ENCODE assay signal across 4 cellular contexts in genomic region chr15:40962317-40962716, GRCh38. TPM values are rescaled to one million over a fixed set of nuclear protein-coding genes. Genes with fewer than 3 reads are reported as not detected.
"Had no signal": no experiment of that assay in that cellular context is flagged by ENCODE, and none has a peak within 500 bp of the region (broad histone marks: within the 10 kb centered on the region; RNA-seq: fewer than 3 reads in every experiment).

No MANE protein-coding gene starts in this region.

RNA-seq across cellular contexts. Expression of gene CHAC1, which starts 9.0 kb away (rescaled TPM):
- polyA plus RNA-seq: naive thymus-derived CD8-positive, alpha-beta T cell had no signal

RNA-seq across cellular contexts. Expression of gene DLL4, which starts 33.2 kb away (rescaled TPM):
- total RNA-seq: naive thymus-derived CD4-positive, alpha-beta T cell; osteoblast; smooth muscle cell had no signal
- polyA plus RNA-seq: naive thymus-derived CD4-positive, alpha-beta T cell; naive thymus-derived CD8-positive, alpha-beta T cell; smooth muscle cell had no signal
